ENCODE assay signal across 18 cellular contexts in the genomic region with DNA sequence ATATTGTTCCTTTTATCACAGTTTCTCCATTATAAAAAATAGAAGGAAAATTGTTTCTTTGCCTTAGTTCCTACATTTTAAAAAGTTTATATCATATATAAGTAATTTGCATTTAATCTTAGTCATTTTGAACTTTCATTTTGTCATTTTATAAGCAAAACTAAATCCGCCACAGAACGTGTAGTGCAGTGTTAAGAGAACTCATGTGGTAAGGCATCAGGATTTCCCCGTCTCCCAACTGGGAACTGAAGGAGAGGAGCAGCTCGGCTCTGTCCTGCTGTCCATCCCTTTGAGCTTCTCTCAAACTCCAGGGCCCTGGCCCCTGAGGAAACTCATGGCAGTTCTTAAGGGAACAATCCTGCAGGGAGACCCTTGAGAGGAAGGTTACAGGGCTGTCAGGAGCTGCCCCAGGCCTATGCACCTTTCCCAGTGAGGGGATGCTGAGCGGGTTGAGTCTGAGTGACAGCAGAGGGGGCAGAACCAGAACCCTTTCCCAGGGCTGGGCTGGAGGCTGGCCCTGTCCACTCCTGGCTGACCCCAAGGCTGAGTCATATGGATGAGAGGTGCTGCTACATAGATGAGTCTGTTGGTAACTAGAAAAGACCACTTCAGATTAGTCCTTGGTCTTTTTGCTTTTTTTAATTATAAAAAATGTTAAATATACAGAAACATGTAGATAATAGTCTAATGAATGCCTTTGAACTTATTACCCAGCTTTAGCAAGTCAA.
DNase-seq lines count a peak whose midpoint lies in the region; ATAC-seq, FAIRE-seq and TF ChIP-seq lines count a peak whose summit lies in the region.
"Had no signal": no experiment of that assay in that cellular context is flagged by ENCODE, and none has a peak within 500 bp of the region (broad histone marks: within the 10 kb centered on the region; RNA-seq: fewer than 3 reads in every experiment).

No MANE protein-coding gene starts in this region.

- H3K79me2 ChIP-seq in fibroblast of lung (ENCODE audit: control insufficient read depth, insufficient read depth, low read length): no peaks in the 10 kb centered on the region

- no peaks in the 10 kb centered on the region for H3K27me3 Mint-ChIP-seq in activated T-cell treated with anti-CD3 and anti-CD28 coated beads, Interleukin-2, amount 50 U/mL, for 72 hours (ENCODE audit: low read depth)
- H3K27me3 Mint-ChIP-seq: CD4-positive, CD25-positive, alpha-beta regulatory T cell had no signal

- no peaks in the 10 kb centered on the region for H3K9me3 Mint-ChIP-seq in activated T-cell treated with anti-CD3 and anti-CD28 coated beads, Interleukin-2, amount 50 U/mL, for 72 hours
- no peaks in the 10 kb centered on the region for H3K9me3 Mint-ChIP-seq in stimulated activated effector memory CD8-positive, alpha-beta T cell treated with anti-CD3 and anti-CD28 coated beads, Interleukin-12 subunit alpha, Interleukin-12 subunit beta, amount 100 ng/mL, for 72 hours

- no peak overlapping the region for H3K4me2 ChIP-seq in fibroblast of lung (ENCODE audit: extremely low read depth, insufficient read depth, low read length)
- H3K4me2 ChIP-seq: A549 had no signal

- H3K27ac Mint-ChIP-seq in activated T-cell treated with anti-CD3 and anti-CD28 coated beads, Interleukin-2, amount 50 U/mL, for 72 hours: no peak overlapping the region
- H3K27ac Mint-ChIP-seq in stimulated activated effector memory CD8-positive, alpha-beta T cell treated with anti-CD3 and anti-CD28 coated beads, Interleukin-12 subunit alpha, Interleukin-12 subunit beta, amount 100 ng/mL, for 72 hours: no peak overlapping the region

- intact Hi-C loops in kidney (cut with DNase I) (no loop called here), posterior vena cava (cut with DNase I) (no loop called here)

- peaks cover 35% of the 10 kb centered on the region for H3K4me1 Mint-ChIP-seq in activated T-cell treated with anti-CD3 and anti-CD28 coated beads, Interleukin-2, amount 50 U/mL, for 72 hours (ENCODE audit: low read depth)
- H3K4me1 Mint-ChIP-seq in stimulated activated effector memory CD8-positive, alpha-beta T cell treated with anti-CD3 and anti-CD28 coated beads, Interleukin-12 subunit alpha, Interleukin-12 subunit beta, amount 100 ng/mL, for 72 hours: peaks cover 65% of the 10 kb centered on the region

- no peak overlapping the region for H3K27ac ChIP-seq in fibroblast of lung (ENCODE audit: insufficient read depth, low read length)
- no peak overlapping the region for H3K27ac ChIP-seq in kidney (ENCODE audit: low read depth in 2 of 2, low read length in 2 of 2)
- H3K27ac ChIP-seq: A549, RWPE1 had no signal

- H3K9me3 ChIP-seq in fibroblast of lung (ENCODE audit: control insufficient read depth, insufficient read depth, low read depth, low read length) (no peaks in the 10 kb centered on the region), kidney (ENCODE audit: control insufficient read depth in 1 of 2, low read length in 2 of 2) (no peaks in the 10 kb centered on the region)
- H3K9me3 ChIP-seq: A549 had no signal

- no peak overlapping the region for H3K4me3 Mint-ChIP-seq in activated T-cell treated with anti-CD3 and anti-CD28 coated beads, Interleukin-2, amount 50 U/mL, for 72 hours
- H3K4me3 Mint-ChIP-seq in stimulated activated effector memory CD8-positive, alpha-beta T cell treated with anti-CD3 and anti-CD28 coated beads, Interleukin-12 subunit alpha, Interleukin-12 subunit beta, amount 100 ng/mL, for 72 hours: no peak overlapping the region

- H3K36me3 Mint-ChIP-seq in activated T-cell treated with anti-CD3 and anti-CD28 coated beads, Interleukin-2, amount 50 U/mL, for 72 hours (ENCODE audit: insufficient read depth in 2 of 2): peaks cover 6 to 9% of the 10 kb centered on the region in 2 donors
- peaks cover 29% of the 10 kb centered on the region for H3K36me3 Mint-ChIP-seq in stimulated activated effector memory CD8-positive, alpha-beta T cell treated with anti-CD3 and anti-CD28 coated beads, Interleukin-12 subunit alpha, Interleukin-12 subunit beta, amount 100 ng/mL, for 72 hours

- H4K20me1 ChIP-seq in fibroblast of lung (ENCODE audit: control insufficient read depth, extremely low read depth, insufficient read depth, low read length): no peaks in the 10 kb centered on the region

- H3K4me1 ChIP-seq in fibroblast of lung (ENCODE audit: control insufficient read depth, extremely low read depth, insufficient read depth, low read length): no peaks in the 10 kb centered on the region
- peaks cover 0 to 7% of the 10 kb centered on the region in 2 donors for H3K4me1 ChIP-seq in kidney (ENCODE audit: control insufficient read depth in 1 of 2, insufficient read depth in 1 of 2, low read depth in 1 of 2, low read length in 2 of 2)
- H3K4me1 ChIP-seq: A549 had no signal

- no peaks in the 10 kb centered on the region for H3K27me3 ChIP-seq in fibroblast of lung (ENCODE audit: control insufficient read depth, insufficient read depth, low read length)

- H3K9ac ChIP-seq in fibroblast of lung (ENCODE audit: insufficient read depth, low read length): no peak overlapping the region
- no peak overlapping the region for H3K9ac ChIP-seq in kidney (ENCODE audit: low read length in 2 of 2)

- H3K4me3 ChIP-seq in fibroblast of lung (replicated peaks in 1 of 4; ENCODE audit: control extremely low read depth in 1 of 4, insufficient read depth in 1 of 4, low read depth in 3 of 4, low read length in 4 of 4) (no peak overlapping the region), kidney (ENCODE audit: low read length in 2 of 2) (no peak overlapping the region)
- H3K4me3 ChIP-seq: A549 had no signal

- ATAC-seq in activated T-cell treated with anti-CD3 and anti-CD28 coated beads, Interleukin-2, amount 50 U/mL, for 72 hours (replicated peaks in 1 of 2): peak; percentile 69 to 78
- ATAC-seq in stimulated activated effector memory CD8-positive, alpha-beta T cell treated with anti-CD3 and anti-CD28 coated beads, Interleukin-12 subunit alpha, Interleukin-12 subunit beta, amount 100 ng/mL, for 72 hours: peak; percentile 56
- ATAC-seq: A549, HCT116 had no signal

- no peaks in the 10 kb centered on the region for H3K36me3 ChIP-seq in fibroblast of lung (ENCODE audit: control insufficient read depth, insufficient read depth, low read length)
- no peaks in the 10 kb centered on the region for H3K36me3 ChIP-seq in kidney (ENCODE audit: control insufficient read depth in 1 of 2, insufficient read depth in 2 of 2, low read length in 2 of 2)

- H2AFZ ChIP-seq in fibroblast of lung (ENCODE audit: low read length): no peak overlapping the region

- TF ChIP-seq CTCF in fibroblast of lung (conservative IDR thresholded peaks at IDR 0.05 in 1 of 2, IDR thresholded peaks at IDR 0.05 in 1 of 2; ENCODE audit: low read depth in 1 of 2, low read length in 2 of 2) (no peak), kidney (IDR thresholded peaks at IDR 0.05; ENCODE audit: borderline replicate concordance, extremely low read depth, insufficient read depth) (no peak)

- no peak for FAIRE-seq in kidney (lab: Jason Lieb, UNC)
- FAIRE-seq: A549 had no signal

- peak; percentile 7 to 13 for DNase-seq in activated T-cell treated with anti-CD3 and anti-CD28 coated beads, Interleukin-2, amount 50 U/mL, for 72 hours
- DNase-seq in activated T-cell treated with anti-CD3 and anti-CD28 coated beads, Interleukin-2, amount 50 U/mL, for 1 hour: no peak
- DNase-seq in RPMI7951 (ENCODE audit: low read depth) (peak; percentile 31), fibroblast of lung (ENCODE audit: low read depth in 2 of 2) (peak; percentile 51 to 63), kidney (no peak), NCI-H2171 treated with DMSO at 0.1 percent for 48 hours (lab: John Stamatoyannopoulos, UW) (no peak), posterior vena cava (ENCODE audit: low spot score) (no peak)
- no peak for DNase-seq in stimulated activated effector memory CD8-positive, alpha-beta T cell treated with anti-CD3 and anti-CD28 coated beads, Interleukin-12 subunit alpha, Interleukin-12 subunit beta, amount 100 ng/mL, for 72 hours (ENCODE audit: low spot score in 2 of 2)
- DNase-seq: AML-193; CD4-positive, CD25-positive, alpha-beta regulatory T cell; NCI-H1417 treated with DMSO at 0.1 percent for 48 hours; NCI-H2029; NCI-H2171; NCI-H510A; NCI-H774 had no signal

Comparison
In these comparisons a context has a peak if more than half of its experiments do, and no peak if none do; other contexts are left out.
1. DNase-seq: peak in activated T-cell treated with anti-CD3 and anti-CD28 coated beads, Interleukin-2, amount 50 U/mL, for 72 hours (2 of 2), RPMI7951 (single experiment) and fibroblast of lung (2 of 2); none in activated T-cell treated with anti-CD3 and anti-CD28 coated beads, Interleukin-2, amount 50 U/mL, for 1 hour (single experiment), stimulated activated effector memory CD8-positive, alpha-beta T cell treated with anti-CD3 and anti-CD28 coated beads, Interleukin-12 subunit alpha, Interleukin-12 subunit beta, amount 100 ng/mL, for 72 hours (0 of 2), kidney (single experiment), NCI-H2171 treated with DMSO at 0.1 percent for 48 hours (single experiment) and posterior vena cava (single experiment).